8 cellular contexts compared by ENCODE assay signal in genomic region chr9:69121155-69122085, GRCh38. TPM values are rescaled to one million over a fixed set of nuclear protein-coding genes. Genes with fewer than 3 reads are reported as not detected.
DNase-seq lines count a peak whose midpoint lies in the region; ATAC-seq and TF ChIP-seq lines count a peak whose summit lies in the region.

No MANE protein-coding gene starts in this region.

- peak overlapping the region; percentile 92 for H2AFZ ChIP-seq in mesenchymal stem cell (ENCODE audit: low read depth, low read length)

- H4K8ac ChIP-seq in mesenchymal stem cell (ENCODE audit: low read length): peak overlapping the region; percentile 66

- under 1% methylated on average over 85 of the region's 87 CpGs for WGBS in mesenchymal stem cell

- peak overlapping the region; percentile 75 to 92 for H3K18ac ChIP-seq in mesenchymal stem cell (ENCODE audit: low read depth in 1 of 2, low read length in 2 of 2)

- peak overlapping the region in 1 of 2 experiments; percentile 93 for H3K14ac ChIP-seq in mesenchymal stem cell (ENCODE audit: low read length in 2 of 2)

- H3K9me3 ChIP-seq in HEK293 (ENCODE audit: control insufficient read depth, insufficient read depth, low read depth, low read length) (no peaks in the 10 kb centered on the region), mesenchymal stem cell (ENCODE audit: control insufficient read depth, low read length) (no peaks in the 10 kb centered on the region)
- H3K9me3 ChIP-seq in effector memory CD4-positive, alpha-beta T cell (ENCODE audit: control insufficient read depth, low read length): no peaks in the 10 kb centered on the region

- H4K91ac ChIP-seq in mesenchymal stem cell (ENCODE audit: low read length): peak overlapping the region; percentile 75

- CTCF ChIA-PET in HEK293 (lab: Yijun Ruan, JAX): interaction anchor here (0.6 to 2.1 kb wide), 12 partner anchors 14 to 104 kb away, joined by 3 to 10 read pairs (median 4); partner anchors contain the start of gene TJP2

- H3K4ac ChIP-seq in mesenchymal stem cell (ENCODE audit: low read depth in 1 of 2, low read length in 2 of 2): peak overlapping the region in 1 of 2 experiments; percentile 61

- H3K4me1 ChIP-seq in HEK293 (ENCODE audit: control insufficient read depth, insufficient read depth, low read length): peaks cover 3% of the 10 kb centered on the region; the same call in 1 of the 2 replicates
- peaks cover 9% of the 10 kb centered on the region for H3K4me1 ChIP-seq in effector memory CD4-positive, alpha-beta T cell (ENCODE audit: control insufficient read depth, insufficient read depth, low read length, poor library complexity, severe bottlenecking)
- peaks cover 14% of the 10 kb centered on the region for H3K4me1 ChIP-seq in mesenchymal stem cell (ENCODE audit: control insufficient read depth, insufficient read depth, low read depth, low read length)

- H3K27ac ChIP-seq in HEK293 (ENCODE audit: extremely low read depth, low read depth, low read length): peak overlapping the region; percentile 90
- H3K27ac ChIP-seq in effector memory CD4-positive, alpha-beta T cell (ENCODE audit: insufficient read depth, low read length, poor library complexity, severe bottlenecking): no peak overlapping the region
- peak overlapping the region; percentile 94 for H3K27ac ChIP-seq in mesenchymal stem cell (ENCODE audit: low read length, poor library complexity, severe bottlenecking)

- H3K4me2 ChIP-seq in mesenchymal stem cell (ENCODE audit: low read length, poor library complexity, severe bottlenecking): peak overlapping the region; percentile 99

- H3K4me3 ChIP-seq in HEK293 (ENCODE audit: low read depth, low read length) (peak overlapping the region; percentile 83), mesenchymal stem cell (ENCODE audit: insufficient read depth in 1 of 2, low read depth in 1 of 2, low read length in 2 of 2) (peak overlapping the region; percentile 92 to 93)
- H3K4me3 ChIP-seq in effector memory CD4-positive, alpha-beta T cell (ENCODE audit: insufficient read depth, low read depth, low read length, poor library complexity, severe bottlenecking): peak overlapping the region; percentile 92

- H2BK5ac ChIP-seq in mesenchymal stem cell (ENCODE audit: low read depth, low read length, poor library complexity, severe bottlenecking): peak overlapping the region; percentile 70

- peak; percentile 65 for ATAC-seq in stimulated activated naive CD8-positive, alpha-beta T cell treated with anti-CD3 and anti-CD28 coated beads, Interleukin-15, Interleukin-2, amounts not matched to agents 100 U/mL and 50 U/mL, for 24 hours

- DNase-seq in NCI-H2227 (lab: John Stamatoyannopoulos, UW; ENCODE audit: unreplicated experiment): peak; percentile 30
- no peak for DNase-seq in NCI-H2227 treated with DMSO at 0.1 percent for 48 hours (lab: John Stamatoyannopoulos, UW)
- DNase-seq in NAMALWA (ENCODE audit: low spot score): peak; percentile 64
- peak in 3 of 4 experiments; percentile 2 to 15 (median 8) for DNase-seq in activated CD4-positive, CD25-positive, alpha-beta regulatory T cell (lab: John Stamatoyannopoulos, UW)
- no peak for DNase-seq in effector memory CD4-positive, alpha-beta T cell
- DNase-seq in mesenchymal stem cell: peak; percentile 42
- peak; percentile 36 for DNase-seq in stimulated activated naive CD8-positive, alpha-beta T cell treated with anti-CD3 and anti-CD28 coated beads, Interleukin-15, Interleukin-2, amounts not matched to agents 100 U/mL and 50 U/mL, for 24 hours

- peak overlapping the region in 1 of 2 experiments; percentile 72 for H2BK12ac ChIP-seq in mesenchymal stem cell (ENCODE audit: low read length in 2 of 2)

- H2BK120ac ChIP-seq in mesenchymal stem cell (ENCODE audit: low read depth, low read length): peak overlapping the region; percentile 85

- peak overlapping the region; percentile 83 for H3K9ac ChIP-seq in mesenchymal stem cell (ENCODE audit: low read length)

- peak overlapping the region; percentile 42 for H2AK5ac ChIP-seq in mesenchymal stem cell (ENCODE audit: low read length, severe bottlenecking)

- H3K36me3 ChIP-seq in HEK293 (ENCODE audit: control insufficient read depth in 2 of 2, insufficient read depth in 1 of 2, low read length in 2 of 2) (no peaks in the 10 kb centered on the region), mesenchymal stem cell (ENCODE audit: control insufficient read depth in 1 of 2, insufficient read depth in 2 of 2, low read depth in 1 of 2, low read length in 2 of 2) (no peaks in the 10 kb centered on the region)
- H3K36me3 ChIP-seq in effector memory CD4-positive, alpha-beta T cell (ENCODE audit: control insufficient read depth, insufficient read depth, low read length): no peaks in the 10 kb centered on the region

- TF ChIP-seq CTCF in HEK293 (tag by site-specific recombination; IDR thresholded peaks at IDR 0.05): peak; percentile 12; the same call in 1 of the 2 replicates

- H3K79me1 ChIP-seq in mesenchymal stem cell (replicated peaks; ENCODE audit: low read length, poor library complexity, severe bottlenecking): peaks cover 1% of the 10 kb centered on the region

- peak overlapping the region; percentile 89 for H2BK15ac ChIP-seq in mesenchymal stem cell (ENCODE audit: low read depth, poor library complexity, severe bottlenecking)

- H3K23ac ChIP-seq in mesenchymal stem cell (ENCODE audit: low read length in 2 of 2): peak overlapping the region in 1 of 2 experiments; percentile 94

- H3K27me3 ChIP-seq in effector memory CD4-positive, alpha-beta T cell (replicated peaks; ENCODE audit: control insufficient read depth, insufficient read depth, low read length, poor library complexity, severe bottlenecking): no peaks in the 10 kb centered on the region
- peaks cover 0 to 5% of the 10 kb centered on the region in 2 experiments for H3K27me3 ChIP-seq in mesenchymal stem cell (ENCODE audit: control insufficient read depth in 1 of 2, insufficient read depth in 1 of 2, low read length in 2 of 2)

- POLR2A ChIA-PET in HEK293 (lab: Yijun Ruan, JAX): interaction anchor here (0.6 to 2.7 kb wide), 9 partner anchors 8 to 1297 kb away, joined by 3 to 13 read pairs (median 4); no protein-coding TSS in a partner anchor

TF ChIP-seq in HEK293, 187 proteins besides CTCF, POLR2A, EP300 and RAD21 (continues in another document):
- peak; percentile 48 for TF ChIP-seq GLIS2 (tag by site-specific recombination; IDR thresholded peaks at IDR 0.05)
- TF ChIP-seq PBX3 (CRISPR knock-in tag; IDR thresholded peaks at IDR 0.05): peak; percentile 74
- TF ChIP-seq ZNF335 (tag by site-specific recombination; conservative IDR thresholded peaks at IDR 0.05): peak; percentile 72
- no peak for TF ChIP-seq ZNF341 (tag by site-specific recombination; IDR thresholded peaks at IDR 0.05; ENCODE audit: low read depth)
- no peak for TF ChIP-seq MYNN (tag by site-specific recombination; IDR thresholded peaks at IDR 0.05; ENCODE audit: borderline replicate concordance)
- TF ChIP-seq ZBTB26 (tag by site-specific recombination; optimal IDR thresholded peaks at IDR 0.05): peak; percentile 64
- TF ChIP-seq ZNF146 (tag by site-specific recombination; IDR thresholded peaks at IDR 0.05): no peak
- 0 out of 2 replicates have a peak, but pooled peaks have one; percentile 19 for TF ChIP-seq ZNF692 (tag by site-specific recombination; IDR thresholded peaks at IDR 0.05)
- no peak for TF ChIP-seq ZNF621 (tag by site-specific recombination; IDR thresholded peaks at IDR 0.05)
- 0 out of 2 replicates have a peak, but pooled peaks have one; percentile 17 for TF ChIP-seq KLF9 (tag by site-specific recombination; IDR thresholded peaks at IDR 0.05; ENCODE audit: low read depth)
- peak; percentile 73 for TF ChIP-seq GLIS1 (tag by site-specific recombination; IDR thresholded peaks at IDR 0.05)
- TF ChIP-seq ZBTB20 (tag by site-specific recombination; IDR thresholded peaks at IDR 0.05): peak; percentile 45; the same call in 1 of the 2 replicates
- no peak for TF ChIP-seq ZBTB1 (tag by site-specific recombination; IDR thresholded peaks at IDR 0.05)
- no peak for TF ChIP-seq ZNF391 (tag by site-specific recombination; IDR thresholded peaks at IDR 0.05; ENCODE audit: borderline replicate concordance, low read depth)
- TF ChIP-seq ZBTB8A (tag by site-specific recombination; IDR thresholded peaks at IDR 0.05): peak; percentile 78
- no peak for TF ChIP-seq ZNF239 (tag by site-specific recombination; IDR thresholded peaks at IDR 0.05)
- 0 out of 2 replicates have a peak, but pooled peaks have one; percentile 42 for TF ChIP-seq ZNF76 (tag by site-specific recombination; IDR thresholded peaks at IDR 0.05; ENCODE audit: borderline replicate concordance, low read depth)

RNA-seq across cellular contexts. Expression of gene TJP2, which starts 52.7 kb away (rescaled TPM):
- 14.6 TPM for polyA plus RNA-seq in mesenchymal stem cell (2013, experiment 1 of 2)
- 13.8 TPM for polyA plus RNA-seq in mesenchymal stem cell (2013, experiment 2 of 2)

Comparison
In these comparisons a context has a peak if more than half of its experiments do, and no peak if none do; other contexts are left out.
1. DNase-seq: peak in NCI-H2227 (single experiment), NAMALWA (single experiment), activated CD4-positive, CD25-positive, alpha-beta regulatory T cell (3 of 4), mesenchymal stem cell (single experiment) and stimulated activated naive CD8-positive, alpha-beta T cell treated with anti-CD3 and anti-CD28 coated beads, Interleukin-15, Interleukin-2, amounts not matched to agents 100 U/mL and 50 U/mL, for 24 hours (single experiment); none in NCI-H2227 treated with DMSO at 0.1 percent for 48 hours (single experiment) and effector memory CD4-positive, alpha-beta T cell (0 of 3).
2. Peak in every context shown above with its lines, with median percentiles within 50 percentile points of each other: H3K4me3 ChIP-seq.